In the genomic region with DNA sequence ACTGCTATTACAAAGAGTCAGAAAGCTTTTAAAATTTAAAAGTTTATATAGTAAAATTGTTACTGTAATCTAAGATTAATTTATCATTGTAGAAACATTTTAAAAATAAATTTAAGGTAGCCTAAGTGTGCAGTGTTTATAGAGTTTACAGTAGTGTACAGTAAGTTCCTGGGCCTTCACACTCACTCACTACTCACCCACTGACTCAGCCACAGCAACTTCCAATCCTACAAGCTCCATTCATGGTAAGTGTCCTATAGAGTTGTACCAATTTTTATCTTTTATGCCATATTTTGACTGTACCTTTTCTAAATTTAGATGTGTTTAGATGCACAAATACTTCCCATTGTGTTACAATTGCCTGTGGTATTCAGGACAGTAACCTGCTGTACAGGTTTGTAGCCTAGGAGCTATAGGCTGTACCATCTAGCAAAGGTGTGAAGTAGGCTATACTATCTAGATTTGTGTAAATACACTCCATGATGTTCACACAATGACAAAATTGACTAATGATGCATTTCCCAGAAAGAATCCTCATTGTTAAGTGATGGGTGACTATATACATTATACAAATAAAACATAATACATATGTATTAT, we compare ENCODE assay signal across 25 cellular contexts.
"Had no signal": no experiment of that assay in that cellular context is flagged by ENCODE, and none has a peak within 500 bp of the region (broad histone marks: within the 10 kb centered on the region; RNA-seq: fewer than 3 reads in every experiment).

No MANE protein-coding gene starts in this region.

- H3K4me3 ChIP-seq: breast epithelium, colonic mucosa, dorsolateral prefrontal cortex, lower lobe of right lung, right lobe of liver, skin epidermis, transverse colon had no signal

- H3K27ac Mint-ChIP-seq: activated CD4-positive, alpha-beta T cell treated with anti-CD3 and anti-CD28 coated beads for 36 hours; activated naive CD8-positive, alpha-beta T cell treated with anti-CD3 and anti-CD28 coated beads for 36 hours; activated T-cell treated with anti-CD3 and anti-CD28 coated beads, Interleukin-2, amount 50 U/mL, for 24 hours; activated T-helper 17 cell treated with anti-CD3 and anti-CD28 coated beads, Interleukin-2, amount 50 U/mL, for 72 hours; effector memory CD8-positive, alpha-beta T cell; naive B cell; stimulated activated naive B cell treated with anti-CD40 and anti-IgM and Interleukin-4, amounts not matched to agents 10 μg/mL and 1 μg/mL and 100 μg/mL, for 72 hours; WTC11 had no signal

- H3K4me1 Mint-ChIP-seq: activated CD4-positive, alpha-beta T cell treated with anti-CD3 and anti-CD28 coated beads for 36 hours; activated naive CD8-positive, alpha-beta T cell treated with anti-CD3 and anti-CD28 coated beads for 36 hours; activated T-helper 17 cell treated with anti-CD3 and anti-CD28 coated beads, Interleukin-2, amount 50 U/mL, for 72 hours; naive B cell; stimulated activated naive B cell treated with anti-CD40 and anti-IgM and Interleukin-4, amounts not matched to agents 10 μg/mL and 1 μg/mL and 100 μg/mL, for 72 hours; WTC11 had no signal

- FAIRE-seq: kidney, urothelium cell line had no signal

- ATAC-seq: activated CD4-positive, alpha-beta T cell treated with anti-CD3 and anti-CD28 coated beads for 36 hours; activated T-helper 17 cell treated with anti-CD3 and anti-CD28 coated beads, Interleukin-2, amount 50 U/mL, for 72 hours; effector memory CD8-positive, alpha-beta T cell; lower lobe of right lung; right lobe of liver; stimulated activated naive B cell treated with anti-CD40 and anti-IgM and Interleukin-4, amounts not matched to agents 10 μg/mL and 1 μg/mL and 100 μg/mL, for 72 hours; WTC11 had no signal

- H3K4me3 Mint-ChIP-seq: activated CD4-positive, alpha-beta T cell treated with anti-CD3 and anti-CD28 coated beads for 36 hours; activated naive CD8-positive, alpha-beta T cell treated with anti-CD3 and anti-CD28 coated beads for 36 hours; activated T-cell treated with anti-CD3 and anti-CD28 coated beads, Interleukin-2, amount 50 U/mL, for 24 hours; activated T-helper 17 cell treated with anti-CD3 and anti-CD28 coated beads, Interleukin-2, amount 50 U/mL, for 72 hours; effector memory CD8-positive, alpha-beta T cell; naive B cell; stimulated activated naive B cell treated with anti-CD40 and anti-IgM and Interleukin-4, amounts not matched to agents 10 μg/mL and 1 μg/mL and 100 μg/mL, for 72 hours; WTC11 had no signal

- H3K36me3 Mint-ChIP-seq: activated naive CD8-positive, alpha-beta T cell treated with anti-CD3 and anti-CD28 coated beads for 36 hours; naive B cell; stimulated activated naive B cell treated with anti-CD40 and anti-IgM and Interleukin-4, amounts not matched to agents 10 μg/mL and 1 μg/mL and 100 μg/mL, for 72 hours; WTC11 had no signal

- DNase-seq: activated CD4-positive, alpha-beta T cell treated with anti-CD3 and anti-CD28 coated beads for 36 hours; activated CD4-positive, alpha-beta T cell treated with anti-CD3 and anti-CD28 coated beads, Interleukin-2, amount 50 U/mL, for 4 hours; activated CD8-positive, alpha-beta memory T cell treated with anti-CD3 and anti-CD28 coated beads for 24 hours; activated CD8-positive, alpha-beta memory T cell treated with anti-CD3 and anti-CD28 coated beads, Interleukin-2, amount 50 U/mL, for 4 hours; activated naive CD4-positive, alpha-beta T cell; activated naive CD8-positive, alpha-beta T cell treated with anti-CD3 and anti-CD28 coated beads for 36 hours; activated T-cell treated with anti-CD3 and anti-CD28 coated beads, Interleukin-2, amount 50 U/mL, for 24 hours; colonic mucosa; dorsolateral prefrontal cortex; effector memory CD8-positive, alpha-beta T cell; foreskin melanocyte; kidney; lower lobe of right lung; naive B cell; occipital lobe; right lobe of liver; stimulated activated CD4-positive, alpha-beta T cell treated with anti-CD3 and anti-CD28 coated beads, Interleukin-1b, Interleukin-23, amount 100 ng/mL, for 48 hours; stimulated activated naive B cell treated with anti-CD40 and anti-IgM and Interleukin-4, amounts not matched to agents 10 μg/mL and 1 μg/mL and 100 μg/mL, for 72 hours; T-helper 9 cell; transverse colon had no signal

- H3K9me3 Mint-ChIP-seq: activated naive CD8-positive, alpha-beta T cell treated with anti-CD3 and anti-CD28 coated beads for 36 hours; activated T-cell treated with anti-CD3 and anti-CD28 coated beads, Interleukin-2, amount 50 U/mL, for 24 hours; activated T-helper 17 cell treated with anti-CD3 and anti-CD28 coated beads, Interleukin-2, amount 50 U/mL, for 72 hours; effector memory CD8-positive, alpha-beta T cell; naive B cell; stimulated activated naive B cell treated with anti-CD40 and anti-IgM and Interleukin-4, amounts not matched to agents 10 μg/mL and 1 μg/mL and 100 μg/mL, for 72 hours; WTC11 had no signal
